12 cellular contexts compared by ENCODE assay signal in genomic region chrX:1466232-1466661, GRCh38. TPM values are rescaled to one million over a fixed set of nuclear protein-coding genes. Genes with fewer than 3 reads are reported as not detected.
A peak's percentile ranks its signal among the peaks of the same experiment; 100 is the strongest.
DNase-seq lines count a peak whose midpoint lies in the region; ATAC-seq and TF ChIP-seq lines count a peak whose summit lies in the region.
"Had no signal": no experiment of that assay in that cellular context is flagged by ENCODE, and none has a peak within 500 bp of the region (broad histone marks: within the 10 kb centered on the region; RNA-seq: fewer than 3 reads in every experiment).

No MANE protein-coding gene starts in this region.

- no peak overlapping the region for H3K27ac Mint-ChIP-seq in activated CD4-positive, alpha-beta T cell treated with anti-CD3 and anti-CD28 coated beads for 36 hours
- no peak overlapping the region for H3K27ac Mint-ChIP-seq in WTC11
- H3K27ac Mint-ChIP-seq in endodermal cell, result no peak overlapping the region
- H3K27ac Mint-ChIP-seq in stimulated activated effector memory CD8-positive, alpha-beta T cell treated with anti-CD3 and anti-CD28 coated beads, Interleukin-12 subunit alpha, Interleukin-12 subunit beta, amount 100 ng/mL, for 72 hours, result peak overlapping the region; percentile 94

- DNase-seq in activated CD4-positive, alpha-beta T cell treated with anti-CD3 and anti-CD28 coated beads for 36 hours, result peak; percentile 9
- DNase-seq in activated CD4-positive, alpha-beta T cell treated with anti-CD3 and anti-CD28 coated beads for 4 hours, result no peak
- DNase-seq in WTC11 (ENCODE audit: low spot score) (no peak), endodermal cell (peak; percentile 34), DMS 273 (lab: John Stamatoyannopoulos, UW; ENCODE audit: unreplicated experiment) (no peak), gastrocnemius medialis (no peak)
- DNase-seq in stimulated activated effector memory CD8-positive, alpha-beta T cell treated with anti-CD3 and anti-CD28 coated beads, Interleukin-12 subunit alpha, Interleukin-12 subunit beta, amount 100 ng/mL, for 72 hours (ENCODE audit: low spot score in 2 of 2), result peak; percentile 4 to 53
- DNase-seq: amniotic stem cell, DMS53 had no signal

- no peak for TF ChIP-seq POLR2A in gastrocnemius medialis (IDR thresholded peaks at IDR 0.05)

- H3K4me3 ChIP-seq in endodermal cell (ENCODE audit: low read length) (no peak overlapping the region), gastrocnemius medialis (no peak overlapping the region)
- H3K4me3 ChIP-seq: A549 had no signal

- TF ChIP-seq CTCF in WTC11 (IDR thresholded peaks at IDR 0.05) (no peak), endodermal cell (conservative IDR thresholded peaks at IDR 0.05) (no peak), gastrocnemius medialis (IDR thresholded peaks at IDR 0.05 in 4 of 5, conservative IDR thresholded peaks at IDR 0.05 in 1 of 5) (no peak)

- intact Hi-C loops in activated CD4-positive, alpha-beta T cell treated with anti-CD3 and anti-CD28 coated beads for 36 hours (cut with DNase I, micrococcal nuclease), result loop anchor here in 1 of 2 experiments (10.0 kb wide), 1 partner anchor 1229 kb away; the partner anchor contains the start of gene CD99
- intact Hi-C loops in gastrocnemius medialis (cut with DNase I; ENCODE audit: low total_unique reads), result no loop called here

- no peaks in the 10 kb centered on the region for H3K36me3 ChIP-seq in endodermal cell (ENCODE audit: control insufficient read depth, insufficient read depth, low read length)
- no peaks in the 10 kb centered on the region for H3K36me3 ChIP-seq in gastrocnemius medialis

- no peaks in the 10 kb centered on the region for H3K9me3 Mint-ChIP-seq in activated CD4-positive, alpha-beta T cell treated with anti-CD3 and anti-CD28 coated beads for 36 hours (ENCODE audit: low read depth)
- H3K9me3 Mint-ChIP-seq in WTC11 (no peaks in the 10 kb centered on the region; the same call in 1 of the 2 replicates), endodermal cell (peaks cover 4% of the 10 kb centered on the region)
- H3K9me3 Mint-ChIP-seq in stimulated activated effector memory CD8-positive, alpha-beta T cell treated with anti-CD3 and anti-CD28 coated beads, Interleukin-12 subunit alpha, Interleukin-12 subunit beta, amount 100 ng/mL, for 72 hours, result no peaks in the 10 kb centered on the region

- no peak overlapping the region for H3K4me3 Mint-ChIP-seq in activated CD4-positive, alpha-beta T cell treated with anti-CD3 and anti-CD28 coated beads for 36 hours
- peak overlapping the region; percentile 66 for H3K4me3 Mint-ChIP-seq in WTC11
- H3K4me3 Mint-ChIP-seq in endodermal cell, result no peak overlapping the region
- H3K4me3 Mint-ChIP-seq in stimulated activated effector memory CD8-positive, alpha-beta T cell treated with anti-CD3 and anti-CD28 coated beads, Interleukin-12 subunit alpha, Interleukin-12 subunit beta, amount 100 ng/mL, for 72 hours, result peak overlapping the region; percentile 74

- POLR2A ChIA-PET in activated CD4-positive, alpha-beta T cell treated with anti-CD3 and anti-CD28 coated beads for 36 hours (lab: Charles Lee), result no interaction called here
- POLR2A ChIA-PET in WTC11 (lab: Charles Lee), result no interaction called here

- no peak overlapping the region for H3K27ac ChIP-seq in endodermal cell (ENCODE audit: low read depth, low read length)
- no peak overlapping the region for H3K27ac ChIP-seq in gastrocnemius medialis
- H3K27ac ChIP-seq: A549, RWPE1 had no signal

- CTCF ChIA-PET in activated CD4-positive, alpha-beta T cell treated with anti-CD3 and anti-CD28 coated beads for 36 hours (lab: Charles Lee), result no interaction called here
- CTCF ChIA-PET in WTC11 (lab: Charles Lee), result no interaction called here

- H3K9me3 ChIP-seq in endodermal cell (ENCODE audit: control insufficient read depth, low read length) (no peaks in the 10 kb centered on the region), gastrocnemius medialis (no peaks in the 10 kb centered on the region)
- H3K9me3 ChIP-seq: A549 had no signal

- no peak for ATAC-seq in activated CD4-positive, alpha-beta T cell treated with anti-CD3 and anti-CD28 coated beads for 36 hours
- ATAC-seq in WTC11, result no peak
- ATAC-seq in stimulated activated effector memory CD8-positive, alpha-beta T cell treated with anti-CD3 and anti-CD28 coated beads, Interleukin-12 subunit alpha, Interleukin-12 subunit beta, amount 100 ng/mL, for 72 hours, result no peak
- ATAC-seq in HG03571 (IDR thresholded peaks at IDR 0.05; ENCODE audit: unreplicated experiment), result no peak
- ATAC-seq in gastrocnemius medialis, result no peak
- ATAC-seq: A549 had no signal

- H3K9ac ChIP-seq in endodermal cell (ENCODE audit: extremely low read depth, low read length, poor library complexity, severe bottlenecking), result no peak overlapping the region

- no peaks in the 10 kb centered on the region for H3K27me3 Mint-ChIP-seq in activated CD4-positive, alpha-beta T cell treated with anti-CD3 and anti-CD28 coated beads for 36 hours
- H3K27me3 Mint-ChIP-seq in WTC11 (ENCODE audit: low read depth) (peaks cover 49% of the 10 kb centered on the region), endodermal cell (ENCODE audit: insufficient read depth) (peaks cover 8% of the 10 kb centered on the region)

- peaks cover 31% of the 10 kb centered on the region for H3K36me3 Mint-ChIP-seq in activated CD4-positive, alpha-beta T cell treated with anti-CD3 and anti-CD28 coated beads for 36 hours (ENCODE audit: low read depth)
- H3K36me3 Mint-ChIP-seq in WTC11 (no peaks in the 10 kb centered on the region), endodermal cell (ENCODE audit: low read depth) (no peaks in the 10 kb centered on the region)
- peaks cover 97% of the 10 kb centered on the region for H3K36me3 Mint-ChIP-seq in stimulated activated effector memory CD8-positive, alpha-beta T cell treated with anti-CD3 and anti-CD28 coated beads, Interleukin-12 subunit alpha, Interleukin-12 subunit beta, amount 100 ng/mL, for 72 hours

- H3K4me1 Mint-ChIP-seq in activated CD4-positive, alpha-beta T cell treated with anti-CD3 and anti-CD28 coated beads for 36 hours, result peaks cover 81% of the 10 kb centered on the region
- H3K4me1 Mint-ChIP-seq in WTC11, result peaks cover 10% of the 10 kb centered on the region
- H3K4me1 Mint-ChIP-seq in endodermal cell, result no peaks in the 10 kb centered on the region
- H3K4me1 Mint-ChIP-seq in stimulated activated effector memory CD8-positive, alpha-beta T cell treated with anti-CD3 and anti-CD28 coated beads, Interleukin-12 subunit alpha, Interleukin-12 subunit beta, amount 100 ng/mL, for 72 hours, result peaks cover 91% of the 10 kb centered on the region

- 37 to 53% methylated on average over 23 to 36 of the region's 36 CpGs for WGBS in endodermal cell (ENCODE audit: insufficient coverage in 1 of 2, insufficient read length in 1 of 2), 2 experiments

- H3K4me1 ChIP-seq in endodermal cell (ENCODE audit: control insufficient read depth, insufficient read depth, low read length), result no peaks in the 10 kb centered on the region
- no peaks in the 10 kb centered on the region for H3K4me1 ChIP-seq in gastrocnemius medialis

- peaks cover 47% of the 10 kb centered on the region for H3K27me3 ChIP-seq in endodermal cell (ENCODE audit: control insufficient read depth, insufficient read depth, low read length, poor library complexity, severe bottlenecking)
- H3K27me3 ChIP-seq in gastrocnemius medialis, result peaks cover 13 to 17% (median 16%) of the 10 kb centered on the region in 3 donors

- in situ Hi-C loops in gastrocnemius medialis (cut with MboI; ENCODE audit: low sequenced_read_pairs in 4 of 4), result loop anchor here (10.0 to 25.0 kb wide), 3 partner anchors 119 to 1146 kb away; partner anchors contain the start of gene AKAP17A (in 2 of the 4)

TF ChIP-seq in WTC11, 78 proteins besides CTCF, POLR2A, EP300 and RAD21 (continues in another document):
- TF ChIP-seq EMX1 (CRISPR knock-in tag; IDR thresholded peaks at IDR 0.05) (no peak), AR (CRISPR knock-in tag; IDR thresholded peaks at IDR 0.05) (no peak), ZMAT4 (CRISPR knock-in tag; IDR thresholded peaks at IDR 0.05) (no peak), E2F4 (CRISPR knock-in tag; IDR thresholded peaks at IDR 0.05; ENCODE audit: borderline replicate concordance, low read depth) (no peak)

RNA-seq across cellular contexts. Expression of gene ASMTL, which starts 13.5 kb away (rescaled TPM):
- total RNA-seq in activated CD4-positive, alpha-beta T cell treated with anti-CD3 and anti-CD28 coated beads for 36 hours, result 10 to 100 TPM; 33.9 to 38.3 TPM
- 70.6 to 88.2 TPM (median 83.1 TPM) in 3 replicates for total RNA-seq in WTC11 (2021)
- total RNA-seq in endodermal cell, result 10 to 100 TPM; 46.7 to 80.9 TPM
- polyA plus RNA-seq in endodermal cell (2013, experiment 1 of 2), result 48.3 TPM
- polyA plus RNA-seq in endodermal cell (2013, experiment 2 of 2), result 43.1 TPM
- 10 to 100 TPM; 13.6 to 19.5 (median 13.9) TPM for total RNA-seq in gastrocnemius medialis

Comparison
In these comparisons a context has a peak if more than half of its experiments do, and no peak if none do; other contexts are left out.
1. DNase-seq: peak in activated CD4-positive, alpha-beta T cell treated with anti-CD3 and anti-CD28 coated beads for 36 hours (single experiment), endodermal cell (single experiment) and stimulated activated effector memory CD8-positive, alpha-beta T cell treated with anti-CD3 and anti-CD28 coated beads, Interleukin-12 subunit alpha, Interleukin-12 subunit beta, amount 100 ng/mL, for 72 hours (2 of 2); none in activated CD4-positive, alpha-beta T cell treated with anti-CD3 and anti-CD28 coated beads for 4 hours (0 of 2), WTC11 (single experiment), DMS 273 (single experiment) and gastrocnemius medialis (0 of 2).
2. H3K4me3 Mint-ChIP-seq: peak in WTC11 (single experiment) and stimulated activated effector memory CD8-positive, alpha-beta T cell treated with anti-CD3 and anti-CD28 coated beads, Interleukin-12 subunit alpha, Interleukin-12 subunit beta, amount 100 ng/mL, for 72 hours (single experiment); none in activated CD4-positive, alpha-beta T cell treated with anti-CD3 and anti-CD28 coated beads for 36 hours (single experiment) and endodermal cell (single experiment).